Comparison of ENCODE assay signal across 8 cellular contexts in genomic region chr13:101626925-101627555, GRCh38.
DNase-seq lines count a peak whose midpoint lies in the region; ATAC-seq and TF ChIP-seq lines count a peak whose summit lies in the region.

No MANE protein-coding gene starts in this region.

- no peaks in the 10 kb centered on the region for H3K27me3 Mint-ChIP-seq in T-cell

- H3K36me3 Mint-ChIP-seq in T-cell: no peaks in the 10 kb centered on the region
- H3K36me3 Mint-ChIP-seq in stimulated activated effector memory CD8-positive, alpha-beta T cell treated with anti-CD3 and anti-CD28 coated beads, Interleukin-12 subunit alpha, Interleukin-12 subunit beta, amount 100 ng/mL, for 72 hours: no peaks in the 10 kb centered on the region

- no peak overlapping the region for H3K27ac ChIP-seq in AG04450 (ENCODE audit: low read depth, low read length)

- H3K4me3 ChIP-seq in AG04450 (ENCODE audit: low read depth, low read length): peak overlapping the region; percentile 21
- peak overlapping the region; percentile 54 for H3K4me3 ChIP-seq in fibroblast of villous mesenchyme (ENCODE audit: low read depth, low read length)

- ATAC-seq in GM18867 (IDR thresholded peaks at IDR 0.05; ENCODE audit: unreplicated experiment) (peak; percentile 91), HG03060 (IDR thresholded peaks at IDR 0.05; ENCODE audit: low read depth, unreplicated experiment) (peak; percentile 93), T-cell (replicated peaks in 1 of 4) (peak; percentile 72 to 75 (median 74))
- ATAC-seq in stimulated activated effector memory CD8-positive, alpha-beta T cell treated with anti-CD3 and anti-CD28 coated beads, Interleukin-12 subunit alpha, Interleukin-12 subunit beta, amount 100 ng/mL, for 72 hours: peak; percentile 85

- peak overlapping the region; percentile 89 to 90 for H3K27ac Mint-ChIP-seq in T-cell
- H3K27ac Mint-ChIP-seq in stimulated activated effector memory CD8-positive, alpha-beta T cell treated with anti-CD3 and anti-CD28 coated beads, Interleukin-12 subunit alpha, Interleukin-12 subunit beta, amount 100 ng/mL, for 72 hours: no peak overlapping the region

- H3K27me3 ChIP-seq in AG04450 (ENCODE audit: control insufficient read depth, insufficient read depth, low read length): no peaks in the 10 kb centered on the region

- CTCF ChIA-PET in AG04450 (lab: Charles Lee) (interaction anchor here (1.0 to 1.2 kb wide), 2 partner anchors 90 to 131 kb away, joined by 3 read pairs; no protein-coding TSS in a partner anchor), T-cell (lab: Charles Lee) (interaction anchor here in 1 of 2 donors (0.5 kb wide), 1 partner anchor 1089 kb away, joined by 8 read pairs; no protein-coding TSS in a partner anchor)

- no peaks in the 10 kb centered on the region for H3K9me3 ChIP-seq in AG04450 (ENCODE audit: control insufficient read depth, insufficient read depth, low read length)

- no peaks in the 10 kb centered on the region for H3K9me3 Mint-ChIP-seq in T-cell
- H3K9me3 Mint-ChIP-seq in stimulated activated effector memory CD8-positive, alpha-beta T cell treated with anti-CD3 and anti-CD28 coated beads, Interleukin-12 subunit alpha, Interleukin-12 subunit beta, amount 100 ng/mL, for 72 hours: no peaks in the 10 kb centered on the region

- POLR2A ChIA-PET in AG04450 (lab: Yijun Ruan, JAX): no interaction called here
- POLR2A ChIA-PET in T-cell (lab: Charles Lee): no interaction called here

- peak overlapping the region; percentile 66 to 82 (median 77) for H3K4me3 Mint-ChIP-seq in T-cell
- peak overlapping the region; percentile 39 for H3K4me3 Mint-ChIP-seq in stimulated activated effector memory CD8-positive, alpha-beta T cell treated with anti-CD3 and anti-CD28 coated beads, Interleukin-12 subunit alpha, Interleukin-12 subunit beta, amount 100 ng/mL, for 72 hours

- DNase-seq in AG04450 (ENCODE audit: low read depth, low spot score): no peak
- peak in 5 of 34 experiments; percentile 3 to 12 (median 6) for DNase-seq in T-cell
- peak; percentile 69 for DNase-seq in fibroblast of villous mesenchyme (ENCODE audit: low read depth)
- DNase-seq in stimulated activated effector memory CD8-positive, alpha-beta T cell treated with anti-CD3 and anti-CD28 coated beads, Interleukin-12 subunit alpha, Interleukin-12 subunit beta, amount 100 ng/mL, for 72 hours (ENCODE audit: low spot score in 2 of 2): peak in 1 of 2 donors; percentile 53
- no peak for DNase-seq in NCI-H128 (lab: John Stamatoyannopoulos, UW; ENCODE audit: unreplicated experiment)
- no peak for DNase-seq in T-helper 9 cell

- TF ChIP-seq CTCF in AG04450 (IDR thresholded peaks at IDR 0.05; ENCODE audit: low read depth, low read length): no peak
- no peak for TF ChIP-seq CTCF in fibroblast of villous mesenchyme (IDR thresholded peaks at IDR 0.05; ENCODE audit: insufficient read depth, low read depth, low read length)

- peaks cover 38 to 46% (median 44%) of the 10 kb centered on the region in 3 donors for H3K4me1 Mint-ChIP-seq in T-cell
- peaks cover 28% of the 10 kb centered on the region for H3K4me1 Mint-ChIP-seq in stimulated activated effector memory CD8-positive, alpha-beta T cell treated with anti-CD3 and anti-CD28 coated beads, Interleukin-12 subunit alpha, Interleukin-12 subunit beta, amount 100 ng/mL, for 72 hours
